16 cellular contexts compared by ENCODE assay signal in genomic region chr21:37443683-37444082, GRCh38.
"Had no signal": no experiment of that assay in that cellular context is flagged by ENCODE, and none has a peak within 500 bp of the region (broad histone marks: within the 10 kb centered on the region; RNA-seq: fewer than 3 reads in every experiment).

No MANE protein-coding gene starts in this region.

- H3K27me3 ChIP-seq: colonic mucosa, gastrocnemius medialis, pancreas, tibial nerve had no signal

- FAIRE-seq: astrocyte, pancreas had no signal

- H3K9me3 ChIP-seq: colonic mucosa, gastrocnemius medialis, left ventricle myocardium inferior, pancreas, tibial nerve had no signal

- H3K27ac Mint-ChIP-seq: activated naive CD8-positive, alpha-beta T cell treated with anti-CD3 and anti-CD28 coated beads, Interleukin-2, amount 50 U/mL, for 24 hours had no signal

- H3K9me3 Mint-ChIP-seq: activated naive CD8-positive, alpha-beta T cell treated with anti-CD3 and anti-CD28 coated beads, Interleukin-2, amount 50 U/mL, for 24 hours had no signal

- H3K4me3 Mint-ChIP-seq: activated naive CD8-positive, alpha-beta T cell treated with anti-CD3 and anti-CD28 coated beads, Interleukin-2, amount 50 U/mL, for 24 hours had no signal

- H3K27ac ChIP-seq: colonic mucosa, epithelial cell of prostate, left ventricle myocardium inferior, pancreas, tibial nerve, WERI-Rb-1 had no signal

- ATAC-seq: activated naive CD8-positive, alpha-beta T cell treated with anti-CD3 and anti-CD28 coated beads, Interleukin-2, amount 50 U/mL, for 24 hours; gastrocnemius medialis; pancreas had no signal

- DNase-seq: activated CD4-positive, alpha-beta T cell treated with anti-CD3 and anti-CD28 coated beads for 48 hours; activated gamma-delta T cell; activated naive CD8-positive, alpha-beta T cell treated with anti-CD3 and anti-CD28 coated beads, Interleukin-2, amount 50 U/mL, for 24 hours; activated T-cell treated with anti-CD3 and anti-CD28 coated beads, Interleukin-2, amount 50 U/mL, for 1 hour; colonic mucosa; effector CD4-positive, alpha-beta T cell; gastrocnemius medialis; left ventricle myocardium inferior; mesenchymal stem cell; pancreas; SIG-M5; T-helper 9 cell; WERI-Rb-1 had no signal

- H3K36me3 ChIP-seq: colonic mucosa, gastrocnemius medialis, left ventricle myocardium inferior, pancreas, tibial nerve, WERI-Rb-1 had no signal

- H3K27me3 Mint-ChIP-seq: activated naive CD8-positive, alpha-beta T cell treated with anti-CD3 and anti-CD28 coated beads, Interleukin-2, amount 50 U/mL, for 24 hours had no signal

- H3K4me3 ChIP-seq: colonic mucosa, gastrocnemius medialis, left ventricle myocardium inferior, pancreas, tibial nerve had no signal
